In genomic region chr19:51810228-51810627, GRCh38 we compare ENCODE assay signal across 15 cellular contexts. TPM values are rescaled to one million over a fixed set of nuclear protein-coding genes. Genes with fewer than 3 reads are reported as not detected.
A peak's percentile ranks its signal among the peaks of the same experiment; 100 is the strongest.
DNase-seq lines count a peak whose midpoint lies in the region; ATAC-seq and TF ChIP-seq lines count a peak whose summit lies in the region.
"Had no signal": no experiment of that assay in that cellular context is flagged by ENCODE, and none has a peak within 500 bp of the region (broad histone marks: within the 10 kb centered on the region; RNA-seq: fewer than 3 reads in every experiment).

No MANE protein-coding gene starts in this region.

- intact Hi-C loops in uterus (cut with DNase I; ENCODE audit: low total_unique reads), result no loop called here

- H3K4me1 ChIP-seq in uterus, result no peaks in the 10 kb centered on the region

- no peak for ATAC-seq in HG03175 (IDR thresholded peaks at IDR 0.05; ENCODE audit: unreplicated experiment)
- no peak for ATAC-seq in GM21447 (IDR thresholded peaks at IDR 0.05; ENCODE audit: unreplicated experiment)
- ATAC-seq: stimulated activated effector memory CD8-positive, alpha-beta T cell treated with anti-CD3 and anti-CD28 coated beads, Interleukin-12 subunit alpha, Interleukin-12 subunit beta, amount 100 ng/mL, for 72 hours had no signal

- H3K36me3 ChIP-seq in uterus, result no peaks in the 10 kb centered on the region

- DNase-seq in EL (peak; percentile 12), NB4 (ENCODE audit: low read depth) (peak; percentile 37), cardiac fibroblast (ENCODE audit: low read depth in 2 of 2) (peak; percentile 32 to 66), uterus (no peak), NCI-H510A treated with DMSO at 0.1 percent for 48 hours (lab: John Stamatoyannopoulos, UW) (no peak)
- DNase-seq: activated CD4-positive, alpha-beta T cell treated with anti-CD3 and anti-CD28 coated beads for 48 hours had no signal

- H3K27me3 ChIP-seq in uterus, result no peaks in the 10 kb centered on the region
- H3K27me3 ChIP-seq: BLaER1 had no signal

- TF ChIP-seq CTCF in 22Rv1 (IDR thresholded peaks at IDR 0.05) (peak; percentile 27; the same call in 1 of the 2 replicates), NB4 (IDR thresholded peaks at IDR 0.05; ENCODE audit: low read depth, low read length) (no peak), cardiac fibroblast (IDR thresholded peaks at IDR 0.05; ENCODE audit: low read depth, low read length) (no peak), uterus (IDR thresholded peaks at IDR 0.05) (no peak)

- no peak overlapping the region for H3K4me3 ChIP-seq in NB4 (ENCODE audit: low read depth, low read length)
- no peak overlapping the region for H3K4me3 ChIP-seq in cardiac fibroblast (replicated peaks in 1 of 2; ENCODE audit: low read depth in 2 of 2, low read length in 2 of 2)
- no peak overlapping the region for H3K4me3 ChIP-seq in uterus
- H3K4me3 ChIP-seq: BLaER1 had no signal

- no peak overlapping the region for H3K27ac ChIP-seq in 22Rv1
- no peak overlapping the region for H3K27ac ChIP-seq in uterus
- H3K27ac ChIP-seq: BLaER1, epithelial cell of prostate, parathyroid adenoma had no signal

- TF ChIP-seq POLR2A in NB4 (IDR thresholded peaks at IDR 0.05; ENCODE audit: extremely low read depth, insufficient read length) (no peak), uterus (IDR thresholded peaks at IDR 0.05) (no peak)

- no peaks in the 10 kb centered on the region for H3K9me3 ChIP-seq in uterus

RNA-seq across cellular contexts. Expression of gene FPR3, which starts 15.3 kb away (rescaled TPM):
- 1 to 10 TPM in 3 of 4 donors, not detected in 1; 1.2 to 5.6 (median 1.8) TPM for total RNA-seq in uterus
- total RNA-seq: activated T-helper 2 cell treated with anti-CD3 and anti-CD28 coated beads, Interferon-gamma antibody, Interleukin-2, Interleukin-4, amounts not matched to agents 10 μg/mL and 5 μg/mL and 100 μg/mL, durations not matched to agents 14 hours and 24 hours and 36 hours; NCI-H460 had no signal

RNA-seq across cellular contexts. Expression of gene FPR2, which starts 49.2 kb away (rescaled TPM):
- under 1 TPM in 2 of 4 donors, not detected in 2; 0.58 to 0.76 TPM for total RNA-seq in uterus
- total RNA-seq: activated T-helper 2 cell treated with anti-CD3 and anti-CD28 coated beads, Interferon-gamma antibody, Interleukin-2, Interleukin-4, amounts not matched to agents 10 μg/mL and 5 μg/mL and 100 μg/mL, durations not matched to agents 14 hours and 24 hours and 36 hours; NCI-H460 had no signal

RNA-seq across cellular contexts. Expression of gene FPR1, which starts 58.5 kb away (rescaled TPM):
- total RNA-seq in uterus, result 10 to 100 TPM in 1 of 4 donors, 1 to 10 TPM in 2, under 1 TPM in 1; 0.51 to 58.2 (median 2.1) TPM
- total RNA-seq: activated T-helper 2 cell treated with anti-CD3 and anti-CD28 coated beads, Interferon-gamma antibody, Interleukin-2, Interleukin-4, amounts not matched to agents 10 μg/mL and 5 μg/mL and 100 μg/mL, durations not matched to agents 14 hours and 24 hours and 36 hours; NCI-H460 had no signal

Comparison
In these comparisons a context has a peak if more than half of its experiments do, and no peak if none do; other contexts are left out.
1. DNase-seq: peak in EL (single experiment), NB4 (single experiment) and cardiac fibroblast (2 of 2); none in uterus (0 of 2) and NCI-H510A treated with DMSO at 0.1 percent for 48 hours (single experiment).